10 cellular contexts compared by ENCODE assay signal in the genomic region with DNA sequence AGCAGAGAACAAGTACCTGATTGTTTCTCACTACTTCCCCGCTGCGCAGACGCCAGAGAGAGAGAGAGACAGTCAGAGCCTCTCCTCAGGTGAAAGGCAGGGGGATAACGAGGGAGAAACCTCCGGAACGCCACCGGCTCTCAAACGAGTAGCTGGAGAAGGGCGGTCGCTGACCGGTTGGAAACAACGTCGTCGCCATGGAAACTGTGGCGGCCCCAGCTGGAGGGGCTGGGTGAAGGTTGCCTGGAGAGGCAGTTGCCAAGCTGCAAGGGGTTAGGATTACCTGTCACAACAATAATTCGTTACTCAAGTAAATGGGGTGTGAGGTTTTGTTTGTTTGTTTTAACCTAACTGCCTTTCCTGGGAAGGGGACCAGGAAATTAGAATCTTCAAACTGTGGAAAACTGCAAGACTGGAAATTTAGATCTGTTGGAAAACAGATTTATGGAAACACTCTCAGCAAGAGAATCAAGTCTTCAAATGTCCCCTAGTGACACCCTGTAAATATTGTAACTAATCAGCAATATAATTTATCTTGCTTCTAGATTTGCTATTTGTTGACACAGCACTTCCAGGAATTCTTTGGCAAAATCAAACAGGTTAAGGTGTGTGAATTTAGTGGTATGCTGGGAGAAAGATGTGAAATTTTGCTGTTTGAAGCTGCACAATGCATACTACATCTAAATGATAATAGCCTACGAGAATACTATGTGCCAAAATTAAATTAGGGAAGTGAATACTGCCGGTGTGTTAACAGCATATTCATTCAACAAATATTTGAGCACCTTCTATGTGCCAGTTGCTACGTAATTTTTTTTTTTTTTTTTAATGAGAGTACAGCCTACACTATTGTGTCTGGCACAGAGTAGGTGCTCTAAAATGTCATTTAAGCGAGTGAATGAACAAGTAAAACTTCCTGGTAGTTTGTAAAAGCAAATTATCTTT. TPM values are rescaled to one million over a fixed set of nuclear protein-coding genes. Genes with fewer than 3 reads are reported as not detected.
DNase-seq lines count a peak whose midpoint lies in the region; ATAC-seq and TF ChIP-seq lines count a peak whose summit lies in the region.
"Had no signal": no experiment of that assay in that cellular context is flagged by ENCODE, and none has a peak within 500 bp of the region (broad histone marks: within the 10 kb centered on the region; RNA-seq: fewer than 3 reads in every experiment).

A gene with protein sequence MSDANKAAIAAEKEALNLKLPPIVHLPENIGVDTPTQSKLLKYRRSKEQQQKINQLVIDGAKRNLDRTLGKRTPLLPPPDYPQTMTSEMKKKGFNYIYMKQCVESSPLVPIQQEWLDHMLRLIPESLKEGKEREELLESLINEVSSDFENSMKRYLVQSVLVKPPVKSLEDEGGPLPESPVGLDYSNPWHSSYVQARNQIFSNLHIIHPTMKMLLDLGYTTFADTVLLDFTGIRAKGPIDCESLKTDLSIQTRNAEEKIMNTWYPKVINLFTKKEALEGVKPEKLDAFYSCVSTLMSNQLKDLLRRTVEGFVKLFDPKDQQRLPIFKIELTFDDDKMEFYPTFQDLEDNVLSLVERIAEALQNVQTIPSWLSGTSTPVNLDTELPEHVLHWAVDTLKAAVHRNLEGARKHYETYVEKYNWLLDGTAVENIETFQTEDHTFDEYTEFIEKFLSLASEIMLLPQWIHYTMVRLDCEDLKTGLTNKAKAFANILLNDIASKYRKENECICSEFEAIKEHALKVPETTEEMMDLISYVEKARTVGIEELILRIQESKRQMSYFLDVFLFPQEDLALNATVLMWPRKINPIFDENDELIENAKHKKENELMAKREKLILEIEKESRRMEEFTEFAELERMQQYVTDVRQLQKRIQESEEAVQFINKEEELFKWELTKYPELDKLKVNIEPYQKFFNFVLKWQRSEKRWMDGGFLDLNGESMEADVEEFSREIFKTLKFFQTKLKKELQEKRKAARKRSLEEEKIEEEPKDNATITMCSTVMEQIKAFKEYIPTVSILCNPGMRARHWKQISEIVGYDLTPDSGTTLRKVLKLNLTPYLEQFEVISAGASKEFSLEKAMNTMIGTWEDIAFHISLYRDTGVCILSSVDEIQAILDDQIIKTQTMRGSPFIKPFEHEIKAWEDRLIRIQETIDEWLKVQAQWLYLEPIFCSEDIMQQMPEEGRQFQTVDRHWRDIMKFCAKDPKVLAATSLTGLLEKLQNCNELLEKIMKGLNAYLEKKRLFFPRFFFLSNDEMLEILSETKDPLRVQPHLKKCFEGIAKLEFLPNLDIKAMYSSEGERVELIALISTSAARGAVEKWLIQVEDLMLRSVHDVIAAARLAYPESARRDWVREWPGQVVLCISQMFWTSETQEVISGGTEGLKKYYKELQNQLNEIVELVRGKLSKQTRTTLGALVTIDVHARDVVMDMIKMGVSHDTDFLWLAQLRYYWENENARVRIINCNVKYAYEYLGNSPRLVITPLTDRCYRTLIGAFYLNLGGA (N-terminal part only) (minus strand): TSS at position 164 of the 945 bp plus-strand sequence. CDS start 1,474 bp downstream, outside the sequence.

- peak within 1 kb of the TSS; percentile 70 to 82 (median 80) for H3K4me3 Mint-ChIP-seq in brain

- H3K36me3 Mint-ChIP-seq in brain, result no peaks in the 10 kb centered on the region

- no peak for TF ChIP-seq CTCF in brain (conservative IDR thresholded peaks at IDR 0.05)

- peaks cover 24% of the 10 kb centered on the region for H3K4me1 Mint-ChIP-seq in brain

- intact Hi-C loops in left colon (cut with DNase I, micrococcal nuclease), result no loop called here

- peak; percentile 10 to 44 for DNase-seq in NOMO-1 (lab: John Stamatoyannopoulos, UW; ENCODE audit: unreplicated experiment in 2 of 2)
- DNase-seq in NOMO-1 treated with dmso at 0.1 percent for 144 hours (lab: John Stamatoyannopoulos, UW; ENCODE audit: unreplicated experiment), result no peak
- peak; percentile 52 for DNase-seq in NCI-H2029 treated with DMSO at 0.1 percent for 48 hours (lab: John Stamatoyannopoulos, UW)
- DNase-seq in left colon, result peak; percentile 30 to 38
- DNase-seq in stimulated activated naive CD4-positive, alpha-beta T cell (lab: John Stamatoyannopoulos, UW), result no peak
- DNase-seq in effector CD4-positive, alpha-beta T cell, result no peak

- peaks cover 0 to 4% (median 0%) of the 10 kb centered on the region in 5 experiments for H3K9me3 Mint-ChIP-seq in brain

- peak within 1 kb of the TSS; percentile 24 to 91 (median 75) for H3K27ac Mint-ChIP-seq in brain

- ATAC-seq in left colon (peak; percentile 70), GM18907 (IDR thresholded peaks at IDR 0.05; ENCODE audit: unreplicated experiment) (no peak)

- H3K27me3 Mint-ChIP-seq in brain, result peaks cover 4% of the 10 kb centered on the region

RNA-seq across cellular contexts. Expression of the gene that starts here (rescaled TPM):
- not detected for polyA plus RNA-seq in brain (ENCODE audit: insufficient read depth, low read depth, low replicate concordance)
- under 1 TPM; 0.09 to 0.17 TPM for total RNA-seq in left colon
- total RNA-seq: SK-MEL-5 had no signal
- polyA plus RNA-seq: BJ had no signal

Comparison
In these comparisons a context has a peak if more than half of its experiments do, and no peak if none do; other contexts are left out.
1. DNase-seq: peak in NOMO-1 (2 of 2) and NCI-H2029 treated with DMSO at 0.1 percent for 48 hours (single experiment); none in NOMO-1 treated with dmso at 0.1 percent for 144 hours (single experiment), stimulated activated naive CD4-positive, alpha-beta T cell (0 of 6) and effector CD4-positive, alpha-beta T cell (single experiment).
2. Peak in DNase-seq and ATAC-seq in left colon; RNA of the gene not detected or under 1 TPM.